Comparison of ENCODE assay signal across 8 cellular contexts in the genomic region with DNA sequence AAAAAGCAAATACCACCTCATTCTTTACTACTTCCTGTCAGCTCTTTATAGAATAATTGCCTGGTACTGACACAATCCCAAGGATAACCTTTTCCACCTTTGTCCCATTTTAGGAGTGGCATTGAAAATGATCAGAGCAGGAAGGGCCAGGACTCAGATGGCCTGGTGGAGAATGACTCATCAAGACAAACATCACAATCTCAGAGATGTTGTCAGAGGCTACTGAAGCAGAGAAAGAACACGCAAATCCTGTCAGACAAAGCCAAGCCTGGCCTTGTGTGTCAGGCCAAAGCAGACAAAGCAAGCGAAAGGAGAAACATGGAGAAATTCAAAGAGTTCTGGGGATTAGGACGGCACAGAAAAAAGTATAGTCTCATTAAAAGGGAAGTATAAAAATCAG. TPM values are rescaled to one million over a fixed set of nuclear protein-coding genes. Genes with fewer than 3 reads are reported as not detected.
DNase-seq lines count a peak whose midpoint lies in the region; ATAC-seq, FAIRE-seq and TF ChIP-seq lines count a peak whose summit lies in the region.

No MANE protein-coding gene starts in this region.

- H3K36me3 ChIP-seq in psoas muscle (ENCODE audit: insufficient read depth in 1 of 2, low read depth in 1 of 2): peaks cover 0 to 23% of the 10 kb centered on the region in 2 donors

- H3K27me3 ChIP-seq in psoas muscle (ENCODE audit: insufficient read depth in 3 of 3, low read length in 2 of 3) (no peaks in the 10 kb centered on the region), dorsolateral prefrontal cortex (no peaks in the 10 kb centered on the region)

- H3K27ac ChIP-seq in psoas muscle (no peak overlapping the region), dorsolateral prefrontal cortex (peak overlapping the region in 18 of 59 donors; percentile 0 to 64 (median 22))

- ATAC-seq in psoas muscle (peak in 3 of 4 donors; percentile 32 to 55 (median 42)), HG02759 (IDR thresholded peaks at IDR 0.05; ENCODE audit: unreplicated experiment) (no peak)

- FAIRE-seq in RCC 7860 (lab: Jason Lieb, UNC): peak; percentile 98

- TF ChIP-seq CTCF in fibroblast of pulmonary artery (IDR thresholded peaks at IDR 0.05; ENCODE audit: low read length, missing control alignments): no peak
- no peak for TF ChIP-seq CTCF in psoas muscle (IDR thresholded peaks at IDR 0.05)
- TF ChIP-seq CTCF in dorsolateral prefrontal cortex (IDR thresholded peaks at IDR 0.05 in 54 of 56, conservative IDR thresholded peaks at IDR 0.05 in 2 of 56; ENCODE audit: low read depth in 1 of 56, partially characterized antibody in 56 of 56): no peak

- 85 to 91% (median 87%) methylated on average over 3 of the region's 3 CpGs for WGBS in psoas muscle, 3 donors

- intact Hi-C loops in psoas muscle (cut with DNase I): no loop called here
- intact Hi-C loops in dorsolateral prefrontal cortex (cut with DNase I): no loop called here

- H3K9me3 ChIP-seq in psoas muscle: no peaks in the 10 kb centered on the region

- H3K4me1 ChIP-seq in psoas muscle: no peaks in the 10 kb centered on the region

- H3K4me3 ChIP-seq in fibroblast of pulmonary artery (replicated peaks; ENCODE audit: low read depth, low read length) (no peak overlapping the region), psoas muscle (no peak overlapping the region), dorsolateral prefrontal cortex (no peak overlapping the region)

- DNase-seq in H4 (ENCODE audit: low spot score): peak; percentile 76
- peak; percentile 94 for DNase-seq in RCC 7860 (ENCODE audit: low spot score)
- DNase-seq in fibroblast of pulmonary artery (ENCODE audit: low read depth): peak; percentile 90
- no peak for DNase-seq in psoas muscle
- no peak for DNase-seq in dorsolateral prefrontal cortex
- no peak for DNase-seq in NK-92 treated with Interleukin-12 subunit alpha and Interleukin-12 subunit beta, amount 100 ng/mL, for 24 hours (lab: John Stamatoyannopoulos, UW)
- no peak for DNase-seq in MV-4-11 (lab: John Stamatoyannopoulos, UW)

RNA-seq across cellular contexts. Expression of gene NSUN6, which starts 40.9 kb away (rescaled TPM):
- 5.0 and 5.3 TPM in 2 replicates for total RNA-seq in H4 (2014; rRNA removed; shearing (Covaris generic))
- total RNA-seq in psoas muscle: 1 to 10 TPM; 3.0 to 4.0 (median 3.5) TPM
- 1 to 10 TPM; 3.3 to 7.0 (median 4.4) TPM for polyA plus RNA-seq in psoas muscle
- 10 to 100 TPM; 14.1 to 41.9 (median 27.5) TPM for total RNA-seq in dorsolateral prefrontal cortex

RNA-seq across cellular contexts. Expression of gene ARL5B, which starts 48.7 kb away (rescaled TPM):
- 5.4 and 8.7 TPM in 2 replicates for total RNA-seq in H4 (2014; rRNA removed; shearing (Covaris generic))
- total RNA-seq in psoas muscle (1 to 10 TPM; 4.3 to 7.8 (median 7.0) TPM), dorsolateral prefrontal cortex (10 to 100 TPM in 115 of 120 experiments, 1 to 10 TPM in 5; 8.6 to 19.9 (median 13.1) TPM)
- 1 to 10 TPM; 2.9 to 8.9 (median 6.8) TPM for polyA plus RNA-seq in psoas muscle

Comparison
In these comparisons a context has a peak if more than half of its experiments do, and no peak if none do; other contexts are left out.
1. DNase-seq: peak in H4 (single experiment), RCC 7860 (single experiment) and fibroblast of pulmonary artery (single experiment); none in psoas muscle (0 of 2), dorsolateral prefrontal cortex (0 of 10), NK-92 treated with Interleukin-12 subunit alpha and Interleukin-12 subunit beta, amount 100 ng/mL, for 24 hours (single experiment) and MV-4-11 (single experiment).